In the genomic region with DNA sequence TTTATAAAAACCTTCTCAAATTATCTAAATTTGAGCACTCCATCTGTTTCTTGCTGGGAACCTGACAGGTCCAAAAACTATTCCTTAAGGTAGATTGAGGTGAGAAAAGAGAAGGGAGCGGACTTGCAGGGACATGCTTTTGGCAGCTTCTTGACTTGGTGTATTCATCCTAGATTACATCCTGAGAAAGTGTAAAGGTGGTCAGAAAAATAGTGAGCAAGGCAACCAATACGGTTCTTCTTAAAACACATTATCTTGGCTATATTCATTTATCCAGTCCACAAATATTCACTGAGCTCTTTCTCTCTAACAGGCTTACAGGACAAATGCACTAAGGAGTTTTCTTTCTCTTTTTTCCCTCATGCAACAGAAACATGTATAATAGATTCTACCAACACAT, we compare ENCODE assay signal across 28 cellular contexts.
"Had no signal": no experiment of that assay in that cellular context is flagged by ENCODE, and none has a peak within 500 bp of the region (broad histone marks: within the 10 kb centered on the region; RNA-seq: fewer than 3 reads in every experiment).

No MANE protein-coding gene starts in this region.

- H3K36me3 ChIP-seq: esophagus squamous epithelium, sigmoid colon, tibial artery had no signal

- H3K4me3 Mint-ChIP-seq: mesothelial cell of epicardium; naive B cell; natural killer cell treated with Interleukin-12 subunit alpha and Interleukin-12 subunit beta and Interleukin-15 and Interleukin-18, amount 100 ng/mL, for 72 hours; neural crest cell; stimulated activated memory B cell treated with anti-CD40 and anti-IgM and Interleukin-4, amounts not matched to agents 10 μg/mL and 1 μg/mL and 100 μg/mL, for 72 hours; type B pancreatic cell had no signal

- H3K27me3 Mint-ChIP-seq: naive B cell; natural killer cell treated with Interleukin-12 subunit alpha and Interleukin-12 subunit beta and Interleukin-15 and Interleukin-18, amount 100 ng/mL, for 72 hours; stimulated activated memory B cell treated with anti-CD40 and anti-IgM and Interleukin-4, amounts not matched to agents 10 μg/mL and 1 μg/mL and 100 μg/mL, for 72 hours; type B pancreatic cell had no signal

- H3K4me1 Mint-ChIP-seq: naive B cell; neural crest cell; stimulated activated memory B cell treated with anti-CD40 and anti-IgM and Interleukin-4, amounts not matched to agents 10 μg/mL and 1 μg/mL and 100 μg/mL, for 72 hours had no signal

- H3K27ac Mint-ChIP-seq: mesothelial cell of epicardium; naive B cell; natural killer cell treated with Interleukin-12 subunit alpha and Interleukin-12 subunit beta and Interleukin-15 and Interleukin-18, amount 100 ng/mL, for 72 hours; stimulated activated memory B cell treated with anti-CD40 and anti-IgM and Interleukin-4, amounts not matched to agents 10 μg/mL and 1 μg/mL and 100 μg/mL, for 72 hours; type B pancreatic cell had no signal

- H3K9me3 Mint-ChIP-seq: mesothelial cell of epicardium; natural killer cell treated with Interleukin-12 subunit alpha and Interleukin-12 subunit beta and Interleukin-15 and Interleukin-18, amount 100 ng/mL, for 72 hours; neural crest cell; stimulated activated memory B cell treated with anti-CD40 and anti-IgM and Interleukin-4, amounts not matched to agents 10 μg/mL and 1 μg/mL and 100 μg/mL, for 72 hours; type B pancreatic cell had no signal

- H3K9me3 ChIP-seq: esophagus squamous epithelium, mucosa of descending colon, psoas muscle, sigmoid colon, testis, tibial artery had no signal

- H3K27ac ChIP-seq: coronary artery, esophagus squamous epithelium, psoas muscle, sigmoid colon, testis, tibial artery had no signal

- H3K27me3 ChIP-seq: esophagus squamous epithelium, sigmoid colon, testis, tibial artery had no signal

- H3K4me1 ChIP-seq: esophagus squamous epithelium, psoas muscle, sigmoid colon, testis, tibial artery had no signal

- DNase-seq: dermis blood vessel endothelial cell; effector memory CD4-positive, alpha-beta T cell; erythroblast; esophagus squamous epithelium; head of caudate nucleus; kidney; mesenchymal stem cell; mucosa of descending colon; naive B cell; nucleus accumbens; posterior cingulate gyrus; psoas muscle; right cardiac atrium; sigmoid colon; stimulated activated CD4-positive, alpha-beta T cell treated with anti-CD3 and anti-CD28 coated beads, Interleukin-2, amount 100 ng/mL, for 24 hours; stimulated activated CD4-positive, alpha-beta T cell treated with anti-CD3 and anti-CD28 coated beads, Interleukin-4, amount 100 ng/mL, for 4 hours; stimulated activated naive CD8-positive, alpha-beta T cell treated with anti-CD3 and anti-CD28 coated beads, Interleukin-15, Interleukin-2, amounts not matched to agents 100 U/mL and 50 U/mL, for 24 hours; substantia nigra; testis; tibial artery had no signal

- ATAC-seq: left lobe of liver; mucosa of descending colon; natural killer cell treated with Interleukin-12 subunit alpha and Interleukin-12 subunit beta and Interleukin-15 and Interleukin-18, amount 100 ng/mL, for 72 hours; psoas muscle; right cardiac atrium; stimulated activated memory B cell treated with anti-CD40 and anti-IgM and Interleukin-4, amounts not matched to agents 10 μg/mL and 1 μg/mL and 100 μg/mL, for 72 hours; stimulated activated naive CD8-positive, alpha-beta T cell treated with anti-CD3 and anti-CD28 coated beads, Interleukin-15, Interleukin-2, amounts not matched to agents 100 U/mL and 50 U/mL, for 24 hours had no signal

- H3K36me3 Mint-ChIP-seq: mesothelial cell of epicardium; naive B cell; natural killer cell treated with Interleukin-12 subunit alpha and Interleukin-12 subunit beta and Interleukin-15 and Interleukin-18, amount 100 ng/mL, for 72 hours; stimulated activated memory B cell treated with anti-CD40 and anti-IgM and Interleukin-4, amounts not matched to agents 10 μg/mL and 1 μg/mL and 100 μg/mL, for 72 hours; type B pancreatic cell had no signal

- H3K4me3 ChIP-seq: coronary artery, esophagus squamous epithelium, lung, mucosa of descending colon, psoas muscle, sigmoid colon, testis, tibial artery had no signal
